In genomic region chr19:48091111-48091718, GRCh38 we compare ENCODE assay signal across 18 cellular contexts. TPM values are rescaled to one million over a fixed set of nuclear protein-coding genes. Genes with fewer than 3 reads are reported as not detected.
DNase-seq lines count a peak whose midpoint lies in the region; TF ChIP-seq lines count a peak whose summit lies in the region.
"Not testable (repeated sequence)": the region's sequence is repeated elsewhere in the genome, so short reads cannot be mapped to it uniquely, and the experiment has no call there.
"Had no signal": no experiment of that assay in that cellular context is flagged by ENCODE, and none has a peak within 500 bp of the region (broad histone marks: within the 10 kb centered on the region; RNA-seq: fewer than 3 reads in every experiment).

No MANE protein-coding gene starts in this region.

- peaks cover 41% of the 10 kb centered on the region for H3K36me3 Mint-ChIP-seq in HFFc6 (ENCODE audit: low read depth)

- H3K4me3 Mint-ChIP-seq in HFFc6, result peak overlapping the region; percentile 63

- not testable (repeated sequence) for TF ChIP-seq CTCF in A673 (conservative IDR thresholded peaks at IDR 0.05; ENCODE audit: low read depth, low read length); HFFc6 (IDR thresholded peaks at IDR 0.05); cardiac fibroblast (IDR thresholded peaks at IDR 0.05; ENCODE audit: low read depth, low read length); fibroblast of the aortic adventitia (IDR thresholded peaks at IDR 0.05; ENCODE audit: insufficient read depth, low read length)

- peaks cover 25% of the 10 kb centered on the region for H3K9me3 Mint-ChIP-seq in HFFc6

- not testable (repeated sequence) for H3K9me3 ChIP-seq in A673 (ENCODE audit: low read depth, low read length, poor library complexity, severe bottlenecking)

- peaks cover 52% of the 10 kb centered on the region for H3K4me1 Mint-ChIP-seq in HFFc6 (ENCODE audit: low read depth)

- H3K36me3 ChIP-seq in A673 (ENCODE audit: insufficient read depth, low read length, poor library complexity, severe bottlenecking), result not testable (repeated sequence)

- DNase-seq in A673 (ENCODE audit: low spot score) (peak; percentile 65), EL (peak; percentile 97), HFFc6 (peak; percentile 98), RPMI7951 (ENCODE audit: low read depth) (peak; percentile 98), amniotic epithelial cell (ENCODE audit: low read depth) (peak; percentile 48), cardiac fibroblast (ENCODE audit: low read depth in 2 of 2) (peak; percentile 62 to 83), fibroblast of the aortic adventitia (ENCODE audit: low read depth) (peak; percentile 96), non-pigmented ciliary epithelial cell (ENCODE audit: low read depth) (peak; percentile 75)

- CTCF ChIA-PET in A673 (lab: Charles Lee), result interaction anchor here (0.6 kb wide), 1 partner anchor 43 kb away, joined by 3 read pairs; no protein-coding TSS in a partner anchor

- not testable (repeated sequence) for BruUV-seq in A673 (replicated peaks; lab: Mats Ljungman, UMichigan)

- peaks cover 18% of the 10 kb centered on the region for H3K4me1 ChIP-seq in A673 (ENCODE audit: insufficient read depth, low read length, poor library complexity, severe bottlenecking)

- H3K27me3 Mint-ChIP-seq in HFFc6 (ENCODE audit: insufficient read depth), result peaks cover 18% of the 10 kb centered on the region

- H3K27ac Mint-ChIP-seq in HFFc6, result peak overlapping the region; percentile 88

- H3K27me3 ChIP-seq in A673 (replicated peaks; ENCODE audit: insufficient read depth, low read depth, low read length, poor library complexity), result not testable (repeated sequence)

- intact Hi-C loops in A673 (cut with micrococcal nuclease; ENCODE audit: unreplicated experiment), result not testable (repeated sequence)

- POLR2A ChIA-PET in A673 (lab: Charles Lee; ENCODE audit: low non-redundant PET), result not testable (repeated sequence)

- H3K4me3 ChIP-seq in A673 (ENCODE audit: low read depth, low read length, poor library complexity, severe bottlenecking); cardiac fibroblast (replicated peaks in 1 of 2; ENCODE audit: low read depth in 2 of 2, low read length in 2 of 2); fibroblast of the aortic adventitia (ENCODE audit: low read depth, low read length): not testable (repeated sequence)

- H3K27ac ChIP-seq in A673 (ENCODE audit: low read depth, low read length, poor library complexity, severe bottlenecking), result not testable (repeated sequence)

RNA-seq across cellular contexts. Expression of gene PLA2G4C, which starts 19.4 kb away (rescaled TPM):
- total RNA-seq in A673 (2021), result 4.8 and 8.2 TPM in 2 replicates
- total RNA-seq in HFFc6 (2021; fragmentation: NEBNext Ultra II Directional; extraction: Animal tissue kit (Norgen Biotek cat#: 25700)), result 1 to 10 TPM; 3.8 to 5.3 (median 4.8) TPM
- 5.9 and 6.8 TPM in 2 replicates for total RNA-seq in RPMI7951 (2014; rRNA removed; shearing (Covaris generic))
- total RNA-seq in fibroblast of the aortic adventitia (ENCODE audit: low replicate concordance), result 6.3 and 23.6 TPM in 2 replicates

RNA-seq across cellular contexts. Expression of gene CABP5, which starts 47.3 kb away (rescaled TPM):
- total RNA-seq in A673 (2021) (not detected in 2 replicates), fibroblast of the aortic adventitia (ENCODE audit: low replicate concordance) (not detected in 2 replicates)
- total RNA-seq in HFFc6 (2021; fragmentation: NEBNext Ultra II Directional; extraction: Animal tissue kit (Norgen Biotek cat#: 25700)), result not detected
- not detected in 2 replicates for total RNA-seq in RPMI7951 (2014; rRNA removed; shearing (Covaris generic))
- total RNA-seq: activated CD4-positive, alpha-beta memory T cell treated with anti-CD3 and anti-CD28 coated beads, Interleukin-2, amount 10 ng/mL, durations not matched to agents 7 days and 5 days; activated naive CD4-positive, alpha-beta T cell treated with anti-CD3 and anti-CD28 coated beads, Interleukin-2, amount 50 U/mL, for 72 hours; activated T-helper 2 cell treated with anti-CD3 and anti-CD28 coated beads, Interferon-gamma antibody, Interleukin-2, Interleukin-4, amounts not matched to agents 10 μg/mL and 5 μg/mL and 100 μg/mL, durations not matched to agents 14 hours and 24 hours and 36 hours; frontal cortex; hepatocyte; left lung; omental fat pad; Right ventricle myocardium superior; temporal lobe; urinary bladder had no signal

Comparison
In these comparisons a context has a peak if more than half of its experiments do, and no peak if none do; other contexts are left out.
1. DNase-seq: peak in every context shown above with its lines; median percentile 98 in HFFc6; 98 in RPMI7951; 97 in EL; 96 in fibroblast of the aortic adventitia; 75 in non-pigmented ciliary epithelial cell; 72 in cardiac fibroblast; 65 in A673; 48 in amniotic epithelial cell.